24 cellular contexts compared by ENCODE assay signal in genomic region chr5:140424135-140424534, GRCh38.
"Had no signal": no experiment of that assay in that cellular context is flagged by ENCODE, and none has a peak within 500 bp of the region (broad histone marks: within the 10 kb centered on the region; RNA-seq: fewer than 3 reads in every experiment).

No MANE protein-coding gene starts in this region.

- DNase-seq: activated B cell treated with CpG ODN at 0.5 μM for 24 hours; activated CD4-positive, alpha-beta T cell treated with anti-CD3 and anti-CD28 coated beads for 48 hours; activated CD4-positive, alpha-beta T cell treated with anti-CD3 and anti-CD28 coated beads, Interleukin-2, amount 50 U/mL, for 1 hour; activated CD4-positive, alpha-beta T cell treated with anti-CD3 and anti-CD28 coated beads, Interleukin-2, amount 50 U/mL, for 48 hours; activated CD8-positive, alpha-beta memory T cell treated with anti-CD3 and anti-CD28 coated beads for 24 hours; activated CD8-positive, alpha-beta T cell treated with anti-CD3 and anti-CD28 coated beads for 36 hours; activated effector memory CD4-positive, alpha-beta T cell treated with Interleukin-2 at 50 U/mL for 16 hours; activated gamma-delta T cell treated with Interleukin-2 at 50 U/mL for 16 hours; activated naive CD4-positive, alpha-beta T cell treated with anti-CD3 and anti-CD28 coated beads, Interleukin-2, amount 50 U/mL, for 16 hours; activated naive CD4-positive, alpha-beta T cell treated with Interleukin-2 at 50 U/mL for 16 hours; activated T-cell treated with anti-CD3 and anti-CD28 coated beads, Interleukin-2, amount 50 U/mL, for 4 hours; anterior cingulate cortex; caudate nucleus; cortex of kidney; dermis blood vessel endothelial cell; effector CD4-positive, alpha-beta T cell; esophagus squamous epithelium; foreskin melanocyte; T-helper 1 cell; T-helper 17 cell; T1000; WERI-Rb-1 had no signal

- H3K27me3 ChIP-seq: esophagus squamous epithelium, gastroesophageal sphincter had no signal

- H3K36me3 ChIP-seq: gastroesophageal sphincter had no signal

- H3K27ac ChIP-seq: epithelial cell of prostate, esophagus squamous epithelium, gastroesophageal sphincter, WERI-Rb-1 had no signal

- H3K4me3 ChIP-seq: esophagus squamous epithelium, gastroesophageal sphincter had no signal

- H3K9me3 ChIP-seq: esophagus squamous epithelium, gastroesophageal sphincter had no signal
